ENCODE assay signal across 1 cellular context in genomic region chr1:6378096-6378746, GRCh38.
TF ChIP-seq lines count a peak whose summit lies in the region.

No MANE protein-coding gene starts in this region.

TF ChIP-seq in K562, 482 proteins besides CTCF, POLR2A, EP300 and RAD21 (continues in another document):
- TF ChIP-seq, protein P1, sequence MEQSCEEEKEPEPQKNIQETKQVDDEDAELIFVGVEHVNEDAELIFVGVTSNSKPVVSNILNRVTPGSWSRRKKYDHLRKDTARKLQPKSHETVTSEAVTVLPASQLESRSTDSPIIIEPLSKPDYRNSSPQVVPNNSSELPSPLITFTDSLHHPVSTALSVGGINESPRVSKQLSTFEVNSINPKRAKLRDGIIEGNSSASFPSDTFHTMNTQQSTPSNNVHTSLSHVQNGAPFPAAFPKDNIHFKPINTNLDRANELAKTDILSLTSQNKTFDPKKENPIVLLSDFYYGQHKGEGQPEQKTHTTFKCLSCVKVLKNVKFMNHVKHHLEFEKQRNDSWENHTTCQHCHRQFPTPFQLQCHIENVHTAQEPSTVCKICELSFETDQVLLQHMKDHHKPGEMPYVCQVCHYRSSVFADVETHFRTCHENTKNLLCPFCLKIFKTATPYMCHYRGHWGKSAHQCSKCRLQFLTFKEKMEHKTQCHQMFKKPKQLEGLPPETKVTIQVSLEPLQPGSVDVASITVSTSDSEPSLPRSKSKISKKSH (CRISPR knock-in tag; IDR thresholded peaks at IDR 0.05), result no peak
- TF ChIP-seq ZNF408 (CRISPR knock-in tag; IDR thresholded peaks at IDR 0.05; ENCODE audit: low read depth), result no peak
- TF ChIP-seq ARNT (IDR thresholded peaks at IDR 0.05), result no peak
- no peak for TF ChIP-seq EHMT2 (IDR thresholded peaks at IDR 0.05)
- no peak for TF ChIP-seq ATF1 (CRISPR knock-in tag; IDR thresholded peaks at IDR 0.05)
- TF ChIP-seq ATF1 (tag; IDR thresholded peaks at IDR 0.05), result no peak
- TF ChIP-seq NELFE (IDR thresholded peaks at IDR 0.05; ENCODE audit: insufficient read depth, insufficient read length), result no peak
- no peak for TF ChIP-seq SMARCB1 (IDR thresholded peaks at IDR 0.05; ENCODE audit: insufficient read length, low read depth)
- no peak for TF ChIP-seq ESRRB (CRISPR knock-in tag; IDR thresholded peaks at IDR 0.05; ENCODE audit: borderline replicate concordance)
- TF ChIP-seq ZNF444 (CRISPR knock-in tag; IDR thresholded peaks at IDR 0.05), result no peak
- no peak for TF ChIP-seq SMAD3 (CRISPR knock-in tag; conservative IDR thresholded peaks at IDR 0.05)
- TF ChIP-seq MTA3 (IDR thresholded peaks at IDR 0.05; ENCODE audit: borderline replicate concordance), result no peak
- no peak for TF ChIP-seq DEAF1 (CRISPR knock-in tag; IDR thresholded peaks at IDR 0.05)
- TF ChIP-seq FOXP4 (CRISPR knock-in tag; IDR thresholded peaks at IDR 0.05; ENCODE audit: borderline replicate concordance), result 0 out of 2 replicates have a peak, but pooled peaks have one; percentile 34
- no peak for TF ChIP-seq STAT5B (CRISPR knock-in tag; IDR thresholded peaks at IDR 0.05)
- TF ChIP-seq, protein P2, sequence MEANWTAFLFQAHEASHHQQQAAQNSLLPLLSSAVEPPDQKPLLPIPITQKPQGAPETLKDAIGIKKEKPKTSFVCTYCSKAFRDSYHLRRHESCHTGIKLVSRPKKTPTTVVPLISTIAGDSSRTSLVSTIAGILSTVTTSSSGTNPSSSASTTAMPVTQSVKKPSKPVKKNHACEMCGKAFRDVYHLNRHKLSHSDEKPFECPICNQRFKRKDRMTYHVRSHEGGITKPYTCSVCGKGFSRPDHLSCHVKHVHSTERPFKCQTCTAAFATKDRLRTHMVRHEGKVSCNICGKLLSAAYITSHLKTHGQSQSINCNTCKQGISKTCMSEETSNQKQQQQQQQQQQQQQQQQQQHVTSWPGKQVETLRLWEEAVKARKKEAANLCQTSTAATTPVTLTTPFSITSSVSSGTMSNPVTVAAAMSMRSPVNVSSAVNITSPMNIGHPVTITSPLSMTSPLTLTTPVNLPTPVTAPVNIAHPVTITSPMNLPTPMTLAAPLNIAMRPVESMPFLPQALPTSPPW (CRISPR knock-in tag; IDR thresholded peaks at IDR 0.05), result peak; percentile 80
- TF ChIP-seq, protein P3, sequence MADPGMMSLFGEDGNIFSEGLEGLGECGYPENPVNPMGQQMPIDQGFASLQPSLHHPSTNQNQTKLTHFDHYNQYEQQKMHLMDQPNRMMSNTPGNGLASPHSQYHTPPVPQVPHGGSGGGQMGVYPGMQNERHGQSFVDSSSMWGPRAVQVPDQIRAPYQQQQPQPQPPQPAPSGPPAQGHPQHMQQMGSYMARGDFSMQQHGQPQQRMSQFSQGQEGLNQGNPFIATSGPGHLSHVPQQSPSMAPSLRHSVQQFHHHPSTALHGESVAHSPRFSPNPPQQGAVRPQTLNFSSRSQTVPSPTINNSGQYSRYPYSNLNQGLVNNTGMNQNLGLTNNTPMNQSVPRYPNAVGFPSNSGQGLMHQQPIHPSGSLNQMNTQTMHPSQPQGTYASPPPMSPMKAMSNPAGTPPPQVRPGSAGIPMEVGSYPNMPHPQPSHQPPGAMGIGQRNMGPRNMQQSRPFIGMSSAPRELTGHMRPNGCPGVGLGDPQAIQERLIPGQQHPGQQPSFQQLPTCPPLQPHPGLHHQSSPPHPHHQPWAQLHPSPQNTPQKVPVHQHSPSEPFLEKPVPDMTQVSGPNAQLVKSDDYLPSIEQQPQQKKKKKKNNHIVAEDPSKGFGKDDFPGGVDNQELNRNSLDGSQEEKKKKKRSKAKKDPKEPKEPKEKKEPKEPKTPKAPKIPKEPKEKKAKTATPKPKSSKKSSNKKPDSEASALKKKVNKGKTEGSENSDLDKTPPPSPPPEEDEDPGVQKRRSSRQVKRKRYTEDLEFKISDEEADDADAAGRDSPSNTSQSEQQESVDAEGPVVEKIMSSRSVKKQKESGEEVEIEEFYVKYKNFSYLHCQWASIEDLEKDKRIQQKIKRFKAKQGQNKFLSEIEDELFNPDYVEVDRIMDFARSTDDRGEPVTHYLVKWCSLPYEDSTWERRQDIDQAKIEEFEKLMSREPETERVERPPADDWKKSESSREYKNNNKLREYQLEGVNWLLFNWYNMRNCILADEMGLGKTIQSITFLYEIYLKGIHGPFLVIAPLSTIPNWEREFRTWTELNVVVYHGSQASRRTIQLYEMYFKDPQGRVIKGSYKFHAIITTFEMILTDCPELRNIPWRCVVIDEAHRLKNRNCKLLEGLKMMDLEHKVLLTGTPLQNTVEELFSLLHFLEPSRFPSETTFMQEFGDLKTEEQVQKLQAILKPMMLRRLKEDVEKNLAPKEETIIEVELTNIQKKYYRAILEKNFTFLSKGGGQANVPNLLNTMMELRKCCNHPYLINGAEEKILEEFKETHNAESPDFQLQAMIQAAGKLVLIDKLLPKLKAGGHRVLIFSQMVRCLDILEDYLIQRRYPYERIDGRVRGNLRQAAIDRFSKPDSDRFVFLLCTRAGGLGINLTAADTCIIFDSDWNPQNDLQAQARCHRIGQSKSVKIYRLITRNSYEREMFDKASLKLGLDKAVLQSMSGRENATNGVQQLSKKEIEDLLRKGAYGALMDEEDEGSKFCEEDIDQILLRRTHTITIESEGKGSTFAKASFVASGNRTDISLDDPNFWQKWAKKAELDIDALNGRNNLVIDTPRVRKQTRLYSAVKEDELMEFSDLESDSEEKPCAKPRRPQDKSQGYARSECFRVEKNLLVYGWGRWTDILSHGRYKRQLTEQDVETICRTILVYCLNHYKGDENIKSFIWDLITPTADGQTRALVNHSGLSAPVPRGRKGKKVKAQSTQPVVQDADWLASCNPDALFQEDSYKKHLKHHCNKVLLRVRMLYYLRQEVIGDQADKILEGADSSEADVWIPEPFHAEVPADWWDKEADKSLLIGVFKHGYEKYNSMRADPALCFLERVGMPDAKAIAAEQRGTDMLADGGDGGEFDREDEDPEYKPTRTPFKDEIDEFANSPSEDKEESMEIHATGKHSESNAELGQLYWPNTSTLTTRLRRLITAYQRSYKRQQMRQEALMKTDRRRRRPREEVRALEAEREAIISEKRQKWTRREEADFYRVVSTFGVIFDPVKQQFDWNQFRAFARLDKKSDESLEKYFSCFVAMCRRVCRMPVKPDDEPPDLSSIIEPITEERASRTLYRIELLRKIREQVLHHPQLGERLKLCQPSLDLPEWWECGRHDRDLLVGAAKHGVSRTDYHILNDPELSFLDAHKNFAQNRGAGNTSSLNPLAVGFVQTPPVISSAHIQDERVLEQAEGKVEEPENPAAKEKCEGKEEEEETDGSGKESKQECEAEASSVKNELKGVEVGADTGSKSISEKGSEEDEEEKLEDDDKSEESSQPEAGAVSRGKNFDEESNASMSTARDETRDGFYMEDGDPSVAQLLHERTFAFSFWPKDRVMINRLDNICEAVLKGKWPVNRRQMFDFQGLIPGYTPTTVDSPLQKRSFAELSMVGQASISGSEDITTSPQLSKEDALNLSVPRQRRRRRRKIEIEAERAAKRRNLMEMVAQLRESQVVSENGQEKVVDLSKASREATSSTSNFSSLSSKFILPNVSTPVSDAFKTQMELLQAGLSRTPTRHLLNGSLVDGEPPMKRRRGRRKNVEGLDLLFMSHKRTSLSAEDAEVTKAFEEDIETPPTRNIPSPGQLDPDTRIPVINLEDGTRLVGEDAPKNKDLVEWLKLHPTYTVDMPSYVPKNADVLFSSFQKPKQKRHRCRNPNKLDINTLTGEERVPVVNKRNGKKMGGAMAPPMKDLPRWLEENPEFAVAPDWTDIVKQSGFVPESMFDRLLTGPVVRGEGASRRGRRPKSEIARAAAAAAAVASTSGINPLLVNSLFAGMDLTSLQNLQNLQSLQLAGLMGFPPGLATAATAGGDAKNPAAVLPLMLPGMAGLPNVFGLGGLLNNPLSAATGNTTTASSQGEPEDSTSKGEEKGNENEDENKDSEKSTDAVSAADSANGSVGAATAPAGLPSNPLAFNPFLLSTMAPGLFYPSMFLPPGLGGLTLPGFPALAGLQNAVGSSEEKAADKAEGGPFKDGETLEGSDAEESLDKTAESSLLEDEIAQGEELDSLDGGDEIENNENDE (IDR thresholded peaks at IDR 0.05; ENCODE audit: low read depth, low read length), result no peak
- TF ChIP-seq ZNF263 (CRISPR knock-in tag; IDR thresholded peaks at IDR 0.05; ENCODE audit: borderline replicate concordance), result 0 out of 2 replicates have a peak, but pooled peaks have one; percentile 14
- TF ChIP-seq KDM2B (CRISPR knock-in tag; IDR thresholded peaks at IDR 0.05), result no peak
- TF ChIP-seq ZZZ3 (IDR thresholded peaks at IDR 0.05), result no peak
- no peak for TF ChIP-seq PHF8 (IDR thresholded peaks at IDR 0.05; ENCODE audit: borderline replicate concordance, low read length)
- TF ChIP-seq, protein P4, sequence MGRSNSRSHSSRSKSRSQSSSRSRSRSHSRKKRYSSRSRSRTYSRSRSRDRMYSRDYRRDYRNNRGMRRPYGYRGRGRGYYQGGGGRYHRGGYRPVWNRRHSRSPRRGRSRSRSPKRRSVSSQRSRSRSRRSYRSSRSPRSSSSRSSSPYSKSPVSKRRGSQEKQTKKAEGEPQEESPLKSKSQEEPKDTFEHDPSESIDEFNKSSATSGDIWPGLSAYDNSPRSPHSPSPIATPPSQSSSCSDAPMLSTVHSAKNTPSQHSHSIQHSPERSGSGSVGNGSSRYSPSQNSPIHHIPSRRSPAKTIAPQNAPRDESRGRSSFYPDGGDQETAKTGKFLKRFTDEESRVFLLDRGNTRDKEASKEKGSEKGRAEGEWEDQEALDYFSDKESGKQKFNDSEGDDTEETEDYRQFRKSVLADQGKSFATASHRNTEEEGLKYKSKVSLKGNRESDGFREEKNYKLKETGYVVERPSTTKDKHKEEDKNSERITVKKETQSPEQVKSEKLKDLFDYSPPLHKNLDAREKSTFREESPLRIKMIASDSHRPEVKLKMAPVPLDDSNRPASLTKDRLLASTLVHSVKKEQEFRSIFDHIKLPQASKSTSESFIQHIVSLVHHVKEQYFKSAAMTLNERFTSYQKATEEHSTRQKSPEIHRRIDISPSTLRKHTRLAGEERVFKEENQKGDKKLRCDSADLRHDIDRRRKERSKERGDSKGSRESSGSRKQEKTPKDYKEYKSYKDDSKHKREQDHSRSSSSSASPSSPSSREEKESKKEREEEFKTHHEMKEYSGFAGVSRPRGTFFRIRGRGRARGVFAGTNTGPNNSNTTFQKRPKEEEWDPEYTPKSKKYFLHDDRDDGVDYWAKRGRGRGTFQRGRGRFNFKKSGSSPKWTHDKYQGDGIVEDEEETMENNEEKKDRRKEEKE (IDR thresholded peaks at IDR 0.05; ENCODE audit: borderline replicate concordance in 1 of 2, control insufficient read depth in 1 of 2, low read depth in 2 of 2, low read length in 1 of 2), result no peak
- TF ChIP-seq, protein P5, sequence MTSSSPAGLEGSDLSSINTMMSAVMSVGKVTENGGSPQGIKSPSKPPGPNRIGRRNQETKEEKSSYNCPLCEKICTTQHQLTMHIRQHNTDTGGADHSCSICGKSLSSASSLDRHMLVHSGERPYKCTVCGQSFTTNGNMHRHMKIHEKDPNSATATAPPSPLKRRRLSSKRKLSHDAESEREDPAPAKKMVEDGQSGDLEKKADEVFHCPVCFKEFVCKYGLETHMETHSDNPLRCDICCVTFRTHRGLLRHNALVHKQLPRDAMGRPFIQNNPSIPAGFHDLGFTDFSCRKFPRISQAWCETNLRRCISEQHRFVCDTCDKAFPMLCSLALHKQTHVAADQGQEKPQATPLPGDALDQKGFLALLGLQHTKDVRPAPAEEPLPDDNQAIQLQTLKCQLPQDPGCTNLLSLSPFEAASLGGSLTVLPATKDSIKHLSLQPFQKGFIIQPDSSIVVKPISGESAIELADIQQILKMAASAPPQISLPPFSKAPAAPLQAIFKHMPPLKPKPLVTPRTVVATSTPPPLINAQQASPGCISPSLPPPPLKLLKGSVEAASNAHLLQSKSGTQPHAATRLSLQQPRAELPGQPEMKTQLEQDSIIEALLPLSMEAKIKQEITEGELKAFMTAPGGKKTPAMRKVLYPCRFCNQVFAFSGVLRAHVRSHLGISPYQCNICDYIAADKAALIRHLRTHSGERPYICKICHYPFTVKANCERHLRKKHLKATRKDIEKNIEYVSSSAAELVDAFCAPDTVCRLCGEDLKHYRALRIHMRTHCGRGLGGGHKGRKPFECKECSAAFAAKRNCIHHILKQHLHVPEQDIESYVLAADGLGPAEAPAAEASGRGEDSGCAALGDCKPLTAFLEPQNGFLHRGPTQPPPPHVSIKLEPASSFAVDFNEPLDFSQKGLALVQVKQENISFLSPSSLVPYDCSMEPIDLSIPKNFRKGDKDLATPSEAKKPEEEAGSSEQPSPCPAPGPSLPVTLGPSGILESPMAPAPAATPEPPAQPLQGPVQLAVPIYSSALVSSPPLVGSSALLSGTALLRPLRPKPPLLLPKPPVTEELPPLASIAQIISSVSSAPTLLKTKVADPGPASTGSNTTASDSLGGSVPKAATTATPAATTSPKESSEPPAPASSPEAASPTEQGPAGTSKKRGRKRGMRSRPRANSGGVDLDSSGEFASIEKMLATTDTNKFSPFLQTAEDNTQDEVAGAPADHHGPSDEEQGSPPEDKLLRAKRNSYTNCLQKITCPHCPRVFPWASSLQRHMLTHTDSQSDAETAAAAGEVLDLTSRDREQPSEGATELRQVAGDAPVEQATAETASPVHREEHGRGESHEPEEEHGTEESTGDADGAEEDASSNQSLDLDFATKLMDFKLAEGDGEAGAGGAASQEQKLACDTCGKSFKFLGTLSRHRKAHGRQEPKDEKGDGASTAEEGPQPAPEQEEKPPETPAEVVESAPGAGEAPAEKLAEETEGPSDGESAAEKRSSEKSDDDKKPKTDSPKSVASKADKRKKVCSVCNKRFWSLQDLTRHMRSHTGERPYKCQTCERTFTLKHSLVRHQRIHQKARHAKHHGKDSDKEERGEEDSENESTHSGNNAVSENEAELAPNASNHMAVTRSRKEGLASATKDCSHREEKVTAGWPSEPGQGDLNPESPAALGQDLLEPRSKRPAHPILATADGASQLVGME (CRISPR knock-in tag; IDR thresholded peaks at IDR 0.05), result no peak
- no peak for TF ChIP-seq RFX1 (IDR thresholded peaks at IDR 0.05)
- TF ChIP-seq TGIF2 (CRISPR knock-in tag; IDR thresholded peaks at IDR 0.05), result no peak
- no peak for TF ChIP-seq CBX2 (IDR thresholded peaks at IDR 0.05; ENCODE audit: insufficient read depth, low read length, poor library complexity, severe bottlenecking)
